Comparison of ENCODE assay signal across 21 cellular contexts in genomic region chr6:151161363-151161762, GRCh38.
A peak's percentile ranks its signal among the peaks of the same experiment; 100 is the strongest.
DNase-seq lines count a peak whose midpoint lies in the region; FAIRE-seq and TF ChIP-seq lines count a peak whose summit lies in the region.
"Had no signal": no experiment of that assay in that cellular context is flagged by ENCODE, and none has a peak within 500 bp of the region (broad histone marks: within the 10 kb centered on the region; RNA-seq: fewer than 3 reads in every experiment).

No MANE protein-coding gene starts in this region.

- no peaks in the 10 kb centered on the region for H3K23me2 ChIP-seq in H1 (ENCODE audit: low read depth, low read length)

- no peak overlapping the region for H3K9ac ChIP-seq in H1 (replicated peaks in 1 of 4; ENCODE audit: extremely low read depth in 1 of 4, low read depth in 3 of 4, low read length in 3 of 4)
- H3K9ac ChIP-seq in skeletal muscle satellite cell (ENCODE audit: low read depth, low read length) = no peak overlapping the region

- H3K56ac ChIP-seq in H1 (replicated peaks; ENCODE audit: insufficient read length, low read depth, low read length) = no peak overlapping the region

- DNase-seq in RPMI7951 (ENCODE audit: low read depth) = peak; percentile 30
- no peak for DNase-seq in H1 (ENCODE audit: low read depth in 1 of 2, low spot score in 2 of 2)
- DNase-seq in AG20443 (ENCODE audit: low spot score) = no peak
- no peak for DNase-seq in activated CD4-positive, alpha-beta T cell treated with anti-CD3 and anti-CD28 coated beads, Interleukin-2, amount 50 U/mL, for 48 hours
- no peak for DNase-seq in effector CD4-positive, alpha-beta T cell
- DNase-seq: activated CD4-positive, alpha-beta T cell treated with anti-CD3 and anti-CD28 coated beads, Interleukin-2, amount 50 U/mL, for 1 hour; activated gamma-delta T cell; cerebellar nuclear complex; effector CD8-positive, alpha-beta T cell; H9; head of caudate nucleus; KBM-7; mucosa of descending colon; NCI-H2081; occipital lobe; stimulated activated naive CD4-positive, alpha-beta T cell treated with Interleukin-2 at 50 U/mL for 16 hours; T-helper 2 cell; tibial artery had no signal

- no peak overlapping the region for H2BK20ac ChIP-seq in H1 (ENCODE audit: low read length)

- H3K14ac ChIP-seq in H1 (ENCODE audit: insufficient read length) = no peak overlapping the region

- TF ChIP-seq RAD21 in H1 (IDR thresholded peaks at IDR 0.05 in 1 of 2, conservative IDR thresholded peaks at IDR 0.05 in 1 of 2; ENCODE audit: low read depth in 2 of 2, low read length in 2 of 2) = no peak

- no peak overlapping the region for H4K5ac ChIP-seq in H1 (ENCODE audit: insufficient read length, low read depth, low read length)

- no peak for TF ChIP-seq CTCF in H1 (IDR thresholded peaks at IDR 0.05; ENCODE audit: control extremely low read depth in 1 of 3, insufficient read depth in 1 of 3, low read depth in 1 of 3, low read length in 3 of 3)
- no peak for TF ChIP-seq CTCF in nephron (IDR thresholded peaks at IDR 0.05; ENCODE audit: unreplicated experiment in 3 of 3)

- H3K27me3 Mint-ChIP-seq in nephron (ENCODE audit: low read depth) = peaks cover 4% of the 10 kb centered on the region

- no peak for FAIRE-seq in H1 (lab: Jason Lieb, UNC)

- H3K27ac Mint-ChIP-seq in nephron = peak overlapping the region; percentile 91 to 96 (median 94)
- H3K27ac Mint-ChIP-seq: H9 had no signal

- no peak overlapping the region for H2BK5ac ChIP-seq in H1 (ENCODE audit: low read depth, low read length)

- peak overlapping the region; percentile 5; the same call in 1 of the 2 replicates for H2BK15ac ChIP-seq in H1 (ENCODE audit: low read length)

- no peak overlapping the region for H2BK12ac ChIP-seq in H1 (ENCODE audit: low read depth, low read length)

- H4K8ac ChIP-seq in H1 (ENCODE audit: extremely low read depth, insufficient read depth, low read length) = no peak overlapping the region; the same call in 1 of the 2 replicates

- no peak overlapping the region for H3K23ac ChIP-seq in H1 (ENCODE audit: insufficient read length)

- H3K27me3 ChIP-seq in H1 (replicated peaks in 1 of 4; ENCODE audit: control insufficient read depth in 3 of 4, extremely low read depth in 1 of 4, insufficient read depth in 3 of 4, low read length in 3 of 4) (peaks cover 0 to 3% (median 1%) of the 10 kb centered on the region in 4 experiments; a peak in 1 of 7 replicates), skeletal muscle satellite cell (ENCODE audit: control insufficient read depth, insufficient read depth, low read length) (no peaks in the 10 kb centered on the region)
- H3K27me3 ChIP-seq: tibial artery had no signal

- 88% methylated on average over 6 of the region's 6 CpGs; no CpG with 5 or more reads in 1 of the 2 experiments for WGBS in H1 (ENCODE audit: extremely low coverage in 1 of 2, insufficient coverage in 1 of 2, insufficient read length in 1 of 2, insufficient replicate concordance in 2 of 2, low coverage in 1 of 2, low lambda C conversion rate in 2 of 2, missing lambda C conversion rate in 1 of 2), 2 experiments

- H3K9me3 Mint-ChIP-seq in nephron = no peaks in the 10 kb centered on the region
- H3K9me3 Mint-ChIP-seq: H9 had no signal

- no peaks in the 10 kb centered on the region for H3K36me3 Mint-ChIP-seq in nephron (ENCODE audit: low read depth)

- H4K91ac ChIP-seq in H1 (replicated peaks; ENCODE audit: insufficient read length, low read length) = no peak overlapping the region

- H3K4me3 Mint-ChIP-seq in nephron = peak overlapping the region in 2 of 3 experiments; percentile 8 to 22
- H3K4me3 Mint-ChIP-seq: H9 had no signal

- no peak overlapping the region for H2BK120ac ChIP-seq in H1 (replicated peaks; ENCODE audit: low read depth, low read length)

- POLR2A ChIA-PET in H1 (lab: Charles Lee; ENCODE audit: partially characterized antibody) = interaction anchor here (0.7 kb wide), 1 partner anchor 10 kb away, joined by 3 read pairs; no protein-coding TSS in a partner anchor

- peaks cover 38% of the 10 kb centered on the region for H3K4me1 Mint-ChIP-seq in nephron

- CTCF ChIA-PET in H1 (lab: Charles Lee; ENCODE audit: partially characterized antibody) = interaction anchor here (0.5 to 1.4 kb wide), 5 partner anchors 8 to 343 kb away, joined by 3 to 4 read pairs (median 3); no protein-coding TSS in a partner anchor

- TF ChIP-seq EP300 in H1 (IDR thresholded peaks at IDR 0.05; ENCODE audit: borderline replicate concordance in 1 of 2, low read depth in 2 of 2, low read length in 2 of 2) = no peak

- H3K36me3 ChIP-seq in H1 (ENCODE audit: control insufficient read depth in 2 of 4, insufficient read depth in 4 of 4, low read length in 3 of 4) (no peaks in the 10 kb centered on the region), skeletal muscle satellite cell (ENCODE audit: insufficient read depth, low read length) (no peaks in the 10 kb centered on the region)
- H3K36me3 ChIP-seq: tibial artery had no signal

- H2AFZ ChIP-seq in H1 (ENCODE audit: low read length) = peak overlapping the region; percentile 92

- H3K18ac ChIP-seq in H1 (ENCODE audit: extremely low read depth, low read length) = no peak overlapping the region

- no peak overlapping the region for H3K4ac ChIP-seq in H1 (replicated peaks; ENCODE audit: insufficient read length, low read depth, low read length)

- H3K4me3 ChIP-seq in H1 (ENCODE audit: extremely low read depth in 1 of 4, insufficient read depth in 2 of 4, low read depth in 3 of 4, low read length in 4 of 4) (no peak overlapping the region), skeletal muscle satellite cell (ENCODE audit: low read length) (no peak overlapping the region)
- H3K4me3 ChIP-seq: mucosa of descending colon, tibial artery had no signal

- H3K4me2 ChIP-seq in H1 (ENCODE audit: insufficient read depth in 1 of 2, low read depth in 2 of 2, low read length in 2 of 2) (no peak overlapping the region), skeletal muscle satellite cell (ENCODE audit: low read length) (peak overlapping the region; percentile 62)

- no peaks in the 10 kb centered on the region for H3K79me1 ChIP-seq in H1 (ENCODE audit: low read depth, low read length)

- H3K9me3 ChIP-seq in H1 (ENCODE audit: insufficient read depth in 2 of 2, low read depth in 1 of 2, low read length in 1 of 2) = no peaks in the 10 kb centered on the region
- H3K9me3 ChIP-seq in skeletal muscle satellite cell (replicated peaks; ENCODE audit: low read length) = no peaks in the 10 kb centered on the region
- H3K9me3 ChIP-seq: mucosa of descending colon, tibial artery had no signal

- H2AK5ac ChIP-seq in H1 (ENCODE audit: low read depth, low read length) = no peak overlapping the region

- no peaks in the 10 kb centered on the region for H4K20me1 ChIP-seq in H1 (replicated peaks in 1 of 2; ENCODE audit: control insufficient read depth in 1 of 2, insufficient read depth in 2 of 2, low read length in 2 of 2)

- no peak overlapping the region for H3K27ac ChIP-seq in H1 (ENCODE audit: low read depth, low read length)
- H3K27ac ChIP-seq: tibial artery, VCaP had no signal

- TF ChIP-seq POLR2A in H1 (IDR thresholded peaks at IDR 0.05; ENCODE audit: control extremely low read depth in 1 of 2, low read depth in 2 of 2, low read length in 2 of 2) = no peak

- no peaks in the 10 kb centered on the region for H3K79me2 ChIP-seq in H1 (ENCODE audit: control insufficient read depth in 1 of 2, insufficient read depth in 2 of 2, low read length in 2 of 2)

- H3K4me1 ChIP-seq in H1 (replicated peaks in 1 of 4; ENCODE audit: control insufficient read depth in 3 of 4, insufficient read depth in 4 of 4, low read length in 3 of 4) (0 out of 7 replicates have a peak, but pooled peaks cover 0 to 3% (median 0%) of the 10 kb centered on the region in 4 experiments), skeletal muscle satellite cell (ENCODE audit: control insufficient read depth, insufficient read depth, low read length) (peaks cover 7% of the 10 kb centered on the region)
- H3K4me1 ChIP-seq: tibial artery had no signal

TF ChIP-seq in H1, 55 proteins besides CTCF, POLR2A, EP300 and RAD21 (continues in another document):
- TF ChIP-seq RFX5 (IDR thresholded peaks at IDR 0.05; ENCODE audit: borderline replicate concordance, low read depth, low read length) = no peak
- TF ChIP-seq MAX (IDR thresholded peaks at IDR 0.05) = no peak
- TF ChIP-seq YY1 (IDR thresholded peaks at IDR 0.05; ENCODE audit: low read depth, low read length) = no peak
- no peak for TF ChIP-seq POLR2AphosphoS5 (IDR thresholded peaks at IDR 0.05; ENCODE audit: low read depth, low read length)
- no peak for TF ChIP-seq ZNF274 (IDR thresholded peaks at IDR 0.05; ENCODE audit: borderline replicate concordance, extremely low read depth, low read length)
- TF ChIP-seq BACH1 (IDR thresholded peaks at IDR 0.05; ENCODE audit: low read length) = no peak
